ENCODE assay signal across 19 cellular contexts in the genomic region with DNA sequence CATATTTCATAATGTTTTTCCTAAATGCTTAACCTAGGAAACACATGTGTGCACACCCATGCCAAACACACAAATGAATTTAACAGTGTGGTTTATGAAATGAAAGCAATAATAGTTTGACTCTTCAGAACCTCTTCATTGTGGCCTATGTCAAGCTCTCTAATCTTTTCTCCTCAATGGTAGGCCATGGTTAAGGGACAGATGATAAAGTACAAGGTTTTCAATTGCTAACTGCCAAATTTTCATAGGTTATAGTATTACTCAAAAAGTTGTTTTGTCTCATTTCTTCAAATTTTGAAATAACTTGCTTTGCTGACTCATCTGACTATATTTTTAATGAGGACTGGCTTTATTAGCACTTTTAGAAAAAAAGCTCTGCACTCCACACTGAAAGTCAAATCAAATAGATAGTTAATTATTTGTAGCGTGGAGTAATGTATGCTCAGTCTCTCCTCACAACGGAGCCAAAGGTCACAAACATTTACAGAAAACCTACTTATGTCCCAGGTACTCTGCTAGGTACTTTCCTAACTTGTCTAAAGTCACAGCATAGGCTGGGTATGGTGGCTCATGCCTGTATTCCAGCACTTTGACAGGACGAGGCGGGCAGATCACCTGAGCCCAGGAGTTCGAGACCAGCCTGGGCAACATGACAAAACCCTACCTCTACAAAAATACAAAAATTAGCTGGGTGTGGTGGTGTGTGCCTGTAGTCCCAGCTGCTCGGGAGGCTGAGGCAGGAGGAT. TPM values are rescaled to one million over a fixed set of nuclear protein-coding genes. Genes with fewer than 3 reads are reported as not detected.
"Had no signal": no experiment of that assay in that cellular context is flagged by ENCODE, and none has a peak within 500 bp of the region (broad histone marks: within the 10 kb centered on the region; RNA-seq: fewer than 3 reads in every experiment).

No MANE protein-coding gene starts in this region.

- H3K9me3 Mint-ChIP-seq: activated CD4-positive, alpha-beta memory T cell treated with anti-CD3 and anti-CD28 coated beads for 36 hours; activated T-cell treated with anti-CD3 and anti-CD28 coated beads, Interleukin-2, amount 50 U/mL, for 24 hours; naive B cell had no signal

- H3K27me3 ChIP-seq: gastrocnemius medialis, ovary, tibial nerve had no signal

- H3K36me3 ChIP-seq: ovary had no signal

- ATAC-seq: activated CD4-positive, alpha-beta T cell treated with anti-CD3 and anti-CD28 coated beads for 36 hours; activated CD8-positive, alpha-beta memory T cell treated with anti-CD3 and anti-CD28 coated beads, Interleukin-2, amount 10 ng/mL, durations not matched to agents 7 days and 5 days; gastrocnemius medialis; T-helper 17 cell had no signal

- H3K27ac Mint-ChIP-seq: activated CD4-positive, alpha-beta memory T cell treated with anti-CD3 and anti-CD28 coated beads for 36 hours; activated CD4-positive, alpha-beta T cell treated with anti-CD3 and anti-CD28 coated beads for 36 hours; activated CD8-positive, alpha-beta memory T cell treated with anti-CD3 and anti-CD28 coated beads, Interleukin-2, amount 10 ng/mL, durations not matched to agents 7 days and 5 days; activated T-cell treated with anti-CD3 and anti-CD28 coated beads, Interleukin-2, amount 50 U/mL, for 24 hours; naive B cell; T-helper 17 cell had no signal

- H3K27me3 Mint-ChIP-seq: activated CD4-positive, alpha-beta memory T cell treated with anti-CD3 and anti-CD28 coated beads for 36 hours; activated CD4-positive, alpha-beta T cell treated with anti-CD3 and anti-CD28 coated beads for 36 hours; activated CD8-positive, alpha-beta memory T cell treated with anti-CD3 and anti-CD28 coated beads, Interleukin-2, amount 10 ng/mL, durations not matched to agents 7 days and 5 days; activated T-cell treated with anti-CD3 and anti-CD28 coated beads, Interleukin-2, amount 50 U/mL, for 24 hours; naive B cell; T-helper 17 cell had no signal

- DNase-seq: activated CD4-positive, alpha-beta memory T cell treated with anti-CD3 and anti-CD28 coated beads for 36 hours; activated CD4-positive, alpha-beta T cell treated with anti-CD3 and anti-CD28 coated beads for 36 hours; activated CD8-positive, alpha-beta memory T cell treated with anti-CD3 and anti-CD28 coated beads, Interleukin-2, amount 10 ng/mL, durations not matched to agents 7 days and 5 days; activated effector memory CD4-positive, alpha-beta T cell treated with Interleukin-2 at 50 U/mL for 16 hours; activated naive CD4-positive, alpha-beta T cell treated with anti-CD3 and anti-CD28 coated beads, Interleukin-2, amount 50 U/mL, for 16 hours; activated T-cell treated with anti-CD3 and anti-CD28 coated beads, Interleukin-2, amount 50 U/mL, for 24 hours; erythroblast; gastrocnemius medialis; kidney; midbrain; naive B cell; ovary; stimulated activated CD4-positive, alpha-beta T cell treated with anti-CD3 and anti-CD28 coated beads, Interleukin-15, amount 100 ng/mL, for 24 hours; stimulated activated CD4-positive, alpha-beta T cell treated with anti-CD3 and anti-CD28 coated beads, Interleukin-4, amount 100 ng/mL, for 1 hour; stimulated activated naive CD4-positive, alpha-beta T cell; substantia nigra; T-helper 17 cell had no signal

- H3K36me3 Mint-ChIP-seq: naive B cell had no signal

- H3K27ac ChIP-seq: gastrocnemius medialis, ovary, tibial nerve had no signal

- H3K4me3 Mint-ChIP-seq: activated CD4-positive, alpha-beta memory T cell treated with anti-CD3 and anti-CD28 coated beads for 36 hours; activated CD4-positive, alpha-beta T cell treated with anti-CD3 and anti-CD28 coated beads for 36 hours; activated CD8-positive, alpha-beta memory T cell treated with anti-CD3 and anti-CD28 coated beads, Interleukin-2, amount 10 ng/mL, durations not matched to agents 7 days and 5 days; activated T-cell treated with anti-CD3 and anti-CD28 coated beads, Interleukin-2, amount 50 U/mL, for 24 hours; naive B cell; T-helper 17 cell had no signal

- H3K4me3 ChIP-seq: gastrocnemius medialis, lung, ovary, tibial nerve had no signal

- H3K4me1 Mint-ChIP-seq: activated CD8-positive, alpha-beta memory T cell treated with anti-CD3 and anti-CD28 coated beads, Interleukin-2, amount 10 ng/mL, durations not matched to agents 7 days and 5 days; naive B cell; T-helper 17 cell had no signal

- H3K9me3 ChIP-seq: gastrocnemius medialis, ovary, tibial nerve had no signal

RNA-seq across cellular contexts. Expression of a gene that starts 3.0 kb away (rescaled TPM):
- total RNA-seq: tibial nerve had no signal
